In genomic region chr9:98260635-98261034, GRCh38 we compare ENCODE assay signal across 28 cellular contexts.
"Had no signal": no experiment of that assay in that cellular context is flagged by ENCODE, and none has a peak within 500 bp of the region (broad histone marks: within the 10 kb centered on the region; RNA-seq: fewer than 3 reads in every experiment).

No MANE protein-coding gene starts in this region.

- H3K9me3 Mint-ChIP-seq: activated CD4-positive, alpha-beta memory T cell treated with anti-CD3 and anti-CD28 coated beads, Interleukin-2, amount 10 ng/mL, durations not matched to agents 7 days and 5 days; activated naive CD4-positive, alpha-beta T cell treated with anti-CD3 and anti-CD28 coated beads, Interleukin-2, amount 50 U/mL, for 24 hours; activated naive CD8-positive, alpha-beta T cell treated with anti-CD3 and anti-CD28 coated beads, Interleukin-2, amount 10 ng/mL, durations not matched to agents 7 days and 5 days; activated T-cell treated with anti-CD3 and anti-CD28 coated beads, Interleukin-2, amount 50 U/mL, for 24 hours; activated T-helper 2 cell treated with anti-CD3 and anti-CD28 coated beads, Interferon-gamma antibody, Interleukin-2, Interleukin-4, amounts not matched to agents 10 μg/mL and 5 μg/mL and 100 μg/mL, durations not matched to agents 14 hours and 24 hours and 36 hours had no signal

- H3K4me3 ChIP-seq: body of pancreas, breast epithelium had no signal

- H3K9me3 ChIP-seq: body of pancreas, breast epithelium had no signal

- H3K36me3 ChIP-seq: breast epithelium had no signal

- H3K27me3 Mint-ChIP-seq: activated naive CD4-positive, alpha-beta T cell treated with anti-CD3 and anti-CD28 coated beads, Interleukin-2, amount 50 U/mL, for 24 hours; activated T-cell treated with anti-CD3 and anti-CD28 coated beads, Interleukin-2, amount 50 U/mL, for 24 hours had no signal

- H3K4me3 Mint-ChIP-seq: activated CD4-positive, alpha-beta memory T cell treated with anti-CD3 and anti-CD28 coated beads, Interleukin-2, amount 10 ng/mL, durations not matched to agents 7 days and 5 days; activated naive CD4-positive, alpha-beta T cell treated with anti-CD3 and anti-CD28 coated beads, Interleukin-2, amount 50 U/mL, for 24 hours; activated naive CD8-positive, alpha-beta T cell treated with anti-CD3 and anti-CD28 coated beads, Interleukin-2, amount 10 ng/mL, durations not matched to agents 7 days and 5 days; activated T-cell treated with anti-CD3 and anti-CD28 coated beads, Interleukin-2, amount 50 U/mL, for 24 hours had no signal

- H3K27me3 ChIP-seq: body of pancreas, breast epithelium had no signal

- H3K27ac Mint-ChIP-seq: activated CD4-positive, alpha-beta memory T cell treated with anti-CD3 and anti-CD28 coated beads, Interleukin-2, amount 10 ng/mL, durations not matched to agents 7 days and 5 days; activated naive CD4-positive, alpha-beta T cell treated with anti-CD3 and anti-CD28 coated beads, Interleukin-2, amount 50 U/mL, for 24 hours; activated naive CD8-positive, alpha-beta T cell treated with anti-CD3 and anti-CD28 coated beads, Interleukin-2, amount 10 ng/mL, durations not matched to agents 7 days and 5 days; activated T-cell treated with anti-CD3 and anti-CD28 coated beads, Interleukin-2, amount 50 U/mL, for 24 hours; activated T-helper 2 cell treated with anti-CD3 and anti-CD28 coated beads, Interferon-gamma antibody, Interleukin-2, Interleukin-4, amounts not matched to agents 10 μg/mL and 5 μg/mL and 100 μg/mL, durations not matched to agents 14 hours and 24 hours and 36 hours had no signal

- H3K36me3 Mint-ChIP-seq: activated naive CD4-positive, alpha-beta T cell treated with anti-CD3 and anti-CD28 coated beads, Interleukin-2, amount 50 U/mL, for 24 hours; activated naive CD8-positive, alpha-beta T cell treated with anti-CD3 and anti-CD28 coated beads, Interleukin-2, amount 10 ng/mL, durations not matched to agents 7 days and 5 days had no signal

- FAIRE-seq: astrocyte had no signal

- H3K4me1 ChIP-seq: breast epithelium had no signal

- DNase-seq: activated CD4-positive, alpha-beta memory T cell treated with anti-CD3 and anti-CD28 coated beads, Interleukin-2, amount 10 ng/mL, durations not matched to agents 7 days and 5 days; activated CD4-positive, alpha-beta T cell treated with anti-CD3 and anti-CD28 coated beads for 1 hour; activated CD4-positive, alpha-beta T cell treated with anti-CD3 and anti-CD28 coated beads for 48 hours; activated CD4-positive, CD25-positive, alpha-beta regulatory T cell; activated gamma-delta T cell; activated naive CD4-positive, alpha-beta T cell treated with Interleukin-2 at 50 U/mL for 16 hours; activated naive CD8-positive, alpha-beta T cell treated with anti-CD3 and anti-CD28 coated beads, Interleukin-2, amount 10 ng/mL, durations not matched to agents 7 days and 5 days; activated T-cell treated with anti-CD3 and anti-CD28 coated beads, Interleukin-2, amount 50 U/mL, for 24 hours; body of pancreas; NCI-H1092 treated with DMSO at 0.1 percent for 48 hours; NCI-H1417; NCI-H146; NCI-H187; NCI-H2029 treated with DMSO at 0.1 percent for 48 hours; NCI-H2107; NCI-H226; NCI-H526; NCI-H748 treated with DMSO at 0.1 percent for 48 hours; Right ventricle myocardium superior; SW 1271; T-helper 1 cell; T-helper 2 cell; T-helper 9 cell had no signal

- ATAC-seq: body of pancreas had no signal

- H3K27ac ChIP-seq: body of pancreas, breast epithelium, VCaP had no signal
